Comparison of ENCODE assay signal across 9 cellular contexts in the genomic region with DNA sequence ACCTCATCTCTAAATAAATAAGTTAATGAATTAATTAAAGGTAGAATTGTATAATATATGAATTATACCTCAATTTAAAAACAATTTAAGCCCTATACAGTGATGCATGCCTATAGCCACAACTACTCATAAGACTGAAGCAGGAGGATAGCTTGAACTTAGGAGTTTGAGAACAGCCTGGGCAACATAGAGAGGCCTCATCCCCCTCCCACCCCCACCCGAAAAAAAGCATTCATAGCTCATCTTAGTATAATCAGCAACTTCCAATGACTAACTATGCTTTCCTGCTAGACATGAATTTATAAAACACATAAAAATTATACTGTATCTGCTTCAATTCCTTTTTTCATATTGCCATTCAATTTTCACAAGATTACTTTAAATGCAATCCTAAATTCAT. TPM values are rescaled to one million over a fixed set of nuclear protein-coding genes. Genes with fewer than 3 reads are reported as not detected.
DNase-seq lines count a peak whose midpoint lies in the region; ATAC-seq and TF ChIP-seq lines count a peak whose summit lies in the region.
"Had no signal": no experiment of that assay in that cellular context is flagged by ENCODE, and none has a peak within 500 bp of the region (broad histone marks: within the 10 kb centered on the region; RNA-seq: fewer than 3 reads in every experiment).

No MANE protein-coding gene starts in this region.

- ATAC-seq in Right ventricle myocardium inferior (no peak), activated B cell treated with CpG ODN at 0.5 μM for 24 hours (ENCODE audit: low read depth) (no peak)

- peak overlapping the region; percentile 99 for H3K4me3 ChIP-seq in cardiac muscle cell
- peak overlapping the region; percentile 89 for H3K4me3 ChIP-seq in iPS-15b (ENCODE audit: low read depth, low read length)
- peak overlapping the region in 3 of 4 donors; percentile 76 to 90 (median 79) for H3K4me3 ChIP-seq in tibial nerve
- H3K4me3 ChIP-seq in sigmoid colon = peak overlapping the region in 1 of 4 donors; percentile 9

- CTCF ChIA-PET in activated B cell treated with CpG ODN at 0.5 μM for 24 hours (lab: Charles Lee) = no interaction called here

- H3K36me3 ChIP-seq in cardiac muscle cell (no peaks in the 10 kb centered on the region), iPS-15b (ENCODE audit: control insufficient read depth, insufficient read depth, low read length) (no peaks in the 10 kb centered on the region), tibial nerve (peaks cover 0 to 21% (median 0%) of the 10 kb centered on the region in 3 donors), sigmoid colon (no peaks in the 10 kb centered on the region)

- no peaks in the 10 kb centered on the region for H3K27me3 Mint-ChIP-seq in activated B cell treated with CpG ODN at 0.5 μM for 24 hours

- H3K9me3 ChIP-seq in cardiac muscle cell (ENCODE audit: low read depth) = no peaks in the 10 kb centered on the region
- no peaks in the 10 kb centered on the region for H3K9me3 ChIP-seq in iPS-15b (ENCODE audit: control insufficient read depth, insufficient read depth, low read length)
- H3K9me3 ChIP-seq in tibial nerve = no peaks in the 10 kb centered on the region
- no peaks in the 10 kb centered on the region for H3K9me3 ChIP-seq in sigmoid colon

- intact Hi-C loops in Right ventricle myocardium inferior (cut with DNase I) = no loop called here
- intact Hi-C loops in activated B cell treated with CpG ODN at 0.5 μM for 24 hours (cut with micrococcal nuclease) = no loop called here
- intact Hi-C loops in sigmoid colon (cut with DNase I) = loop anchor here (10.0 kb wide), 1 partner anchor 151 kb away; no protein-coding TSS in a partner anchor

- H3K27ac ChIP-seq in cardiac muscle cell (no peak overlapping the region), tibial nerve (peak overlapping the region in 2 of 4 donors; percentile 94 to 97), sigmoid colon (peak overlapping the region in 1 of 4 donors; percentile 88)

- no peak overlapping the region for H3K9ac ChIP-seq in iPS-15b (ENCODE audit: low read depth, low read length)

- H3K36me3 Mint-ChIP-seq in activated B cell treated with CpG ODN at 0.5 μM for 24 hours (ENCODE audit: low read depth) = peaks cover 21% of the 10 kb centered on the region

- H3K4me3 Mint-ChIP-seq in activated B cell treated with CpG ODN at 0.5 μM for 24 hours = peak overlapping the region; percentile 100

- H3K4me1 ChIP-seq in cardiac muscle cell (ENCODE audit: low read depth) = peaks cover 15% of the 10 kb centered on the region
- H3K4me1 ChIP-seq in iPS-15b (ENCODE audit: control insufficient read depth, insufficient read depth, low read length) = no peaks in the 10 kb centered on the region
- H3K4me1 ChIP-seq in tibial nerve = peaks cover 0 to 28% (median 11%) of the 10 kb centered on the region in 4 donors
- peaks cover 0 to 19% (median 9%) of the 10 kb centered on the region in 4 donors for H3K4me1 ChIP-seq in sigmoid colon

- no peak for TF ChIP-seq EP300 in tibial nerve (IDR thresholded peaks at IDR 0.05)
- no peak for TF ChIP-seq EP300 in sigmoid colon (IDR thresholded peaks at IDR 0.05)

- TF ChIP-seq CTCF in cardiac muscle cell (IDR thresholded peaks at IDR 0.05; ENCODE audit: low read depth, low read length) (no peak), activated B cell treated with CpG ODN at 0.5 μM for 24 hours (IDR thresholded peaks at IDR 0.05) (no peak), tibial nerve (IDR thresholded peaks at IDR 0.05) (no peak), GM13977 (IDR thresholded peaks at IDR 0.05; ENCODE audit: extremely low read depth, insufficient read depth, missing control alignments) (no peak), sigmoid colon (IDR thresholded peaks at IDR 0.05) (no peak)

- H3K9me3 Mint-ChIP-seq in activated B cell treated with CpG ODN at 0.5 μM for 24 hours = no peaks in the 10 kb centered on the region

- H3K27ac Mint-ChIP-seq in activated B cell treated with CpG ODN at 0.5 μM for 24 hours = peak overlapping the region; percentile 3

- in situ Hi-C loops in GM13977 (cut with MboI; ENCODE audit: low pct_unique_long_range_greater_than_20kb, low sequenced_read_pairs, unreplicated experiment) = no loop called here

- WGBS in tibial nerve, 2 donors = 14 to 20% methylated on average over 1 of the region's 1 CpG
- 2 to 12% methylated on average over 1 of the region's 1 CpG for WGBS in sigmoid colon, 2 donors

- H3K27me3 ChIP-seq in cardiac muscle cell (no peaks in the 10 kb centered on the region), iPS-15b (ENCODE audit: control insufficient read depth, insufficient read depth, low read length) (no peaks in the 10 kb centered on the region), tibial nerve (no peaks in the 10 kb centered on the region), sigmoid colon (no peaks in the 10 kb centered on the region)

- peaks cover 32% of the 10 kb centered on the region for H3K4me1 Mint-ChIP-seq in activated B cell treated with CpG ODN at 0.5 μM for 24 hours

- DNase-seq in cardiac muscle cell (ENCODE audit: low read depth in 1 of 2, low spot score in 1 of 2) (no peak), Right ventricle myocardium inferior (ENCODE audit: missing footprints) (no peak), activated B cell treated with CpG ODN at 0.5 μM for 24 hours (no peak), tibial nerve (ENCODE audit: low spot score in 2 of 2) (no peak), GM13977 (ENCODE audit: low spot score) (no peak), DMS53 treated with DMSO at 0.1 percent for 48 hours (lab: John Stamatoyannopoulos, UW; ENCODE audit: unreplicated experiment) (no peak), sigmoid colon (no peak)
- DNase-seq: NCI-H2227 treated with DMSO at 0.1 percent for 48 hours had no signal

- TF ChIP-seq POLR2A in tibial nerve (IDR thresholded peaks at IDR 0.05) = no peak
- no peak for TF ChIP-seq POLR2A in sigmoid colon (IDR thresholded peaks at IDR 0.05)

- POLR2A ChIA-PET in activated B cell treated with CpG ODN at 0.5 μM for 24 hours (lab: Charles Lee) = interaction anchor here (1.4 kb wide), 1 partner anchor 87 kb away, joined by 6 read pairs; no protein-coding TSS in a partner anchor

RNA-seq across cellular contexts. Expression of a gene that starts 1.6 kb away (rescaled TPM):
- total RNA-seq in cardiac muscle cell (42.1 and 58.8 TPM in 2 replicates), Right ventricle myocardium inferior (16.9 TPM), activated B cell treated with CpG ODN at 0.5 μM for 24 hours (55.7 and 66.5 TPM in 2 replicates), tibial nerve (10 to 100 TPM; 35.4 to 43.1 (median 38.0) TPM), sigmoid colon (100 to 1,000 TPM in 3 of 4 donors, 10 to 100 TPM in 1; 91.1 to 184 (median 145) TPM)
- polyA plus RNA-seq in cardiac muscle cell (17.7 and 21.3 TPM in 2 replicates), sigmoid colon (10 to 100 TPM; 16.8 to 24.8 (median 18.0) TPM)
